ENCODE assay signal across 15 cellular contexts in genomic region chr19:15247107-15248014, GRCh38. TPM values are rescaled to one million over a fixed set of nuclear protein-coding genes. Genes with fewer than 3 reads are reported as not detected.
DNase-seq lines count a peak whose midpoint lies in the region; ATAC-seq and TF ChIP-seq lines count a peak whose summit lies in the region.
"Had no signal": no experiment of that assay in that cellular context is flagged by ENCODE, and none has a peak within 500 bp of the region (broad histone marks: within the 10 kb centered on the region; RNA-seq: fewer than 3 reads in every experiment).

No MANE protein-coding gene starts in this region.

- H3K9ac ChIP-seq in trophoblast cell (ENCODE audit: low read length): no peak overlapping the region

- TF ChIP-seq CTCF in cardiac muscle cell (IDR thresholded peaks at IDR 0.05; ENCODE audit: low read depth, low read length) (no peak), fibroblast of villous mesenchyme (IDR thresholded peaks at IDR 0.05; ENCODE audit: insufficient read depth, low read depth, low read length) (no peak), vagina (IDR thresholded peaks at IDR 0.05) (no peak)

- H3K9me3 ChIP-seq in cardiac muscle cell (ENCODE audit: low read depth) (no peaks in the 10 kb centered on the region), trophoblast cell (ENCODE audit: insufficient read depth, low read depth, low read length) (no peaks in the 10 kb centered on the region), vagina (no peaks in the 10 kb centered on the region)

- H3K27me3 ChIP-seq in cardiac muscle cell (no peaks in the 10 kb centered on the region), trophoblast cell (ENCODE audit: insufficient read depth, low read length) (no peaks in the 10 kb centered on the region), vagina (no peaks in the 10 kb centered on the region)

- H2BK12ac ChIP-seq in trophoblast cell (ENCODE audit: low read length): no peak overlapping the region

- no peak overlapping the region for H2AK5ac ChIP-seq in trophoblast cell (ENCODE audit: low read length)

- no peak overlapping the region for H2AFZ ChIP-seq in trophoblast cell (ENCODE audit: insufficient read depth, low read length, poor library complexity)

- peak overlapping the region; percentile 66 for H3K27ac ChIP-seq in cardiac muscle cell
- H3K27ac ChIP-seq in trophoblast cell (ENCODE audit: low read depth, low read length): no peak overlapping the region
- peak overlapping the region; percentile 91 for H3K27ac ChIP-seq in vagina

- H3K23ac ChIP-seq in trophoblast cell (ENCODE audit: low read length): no peak overlapping the region

- H3K4ac ChIP-seq in trophoblast cell (ENCODE audit: low read depth, low read length): peak overlapping the region; percentile 5

- DNase-seq in cardiac muscle cell (ENCODE audit: low read depth in 1 of 2, low spot score in 1 of 2) (no peak), Right ventricle myocardium superior (no peak), fibroblast of villous mesenchyme (ENCODE audit: low read depth) (peak; percentile 52), trophoblast cell (no peak), vagina (ENCODE audit: extremely low spot score in 2 of 2) (no peak), NCI-H1436 treated with DMSO at 0.1 percent for 48 hours (lab: John Stamatoyannopoulos, UW) (no peak), HK-2 (ENCODE audit: unreplicated experiment) (no peak)
- DNase-seq: activated T-cell treated with anti-CD3 and anti-CD28 coated beads, Interleukin-2, amount 50 U/mL, for 24 hours; HCEC 1CT; left colon; NCI-H446 had no signal

- H3K79me1 ChIP-seq in trophoblast cell (ENCODE audit: low read length): peaks cover 14% of the 10 kb centered on the region

- H3K79me2 ChIP-seq in trophoblast cell (ENCODE audit: control insufficient read depth, insufficient read depth, low read length, poor library complexity): peaks cover 4% of the 10 kb centered on the region

- ATAC-seq in Right ventricle myocardium superior (ENCODE audit: poor library complexity): no peak
- ATAC-seq in GM18909 (IDR thresholded peaks at IDR 0.05; ENCODE audit: poor library complexity, unreplicated experiment): no peak
- ATAC-seq: left colon, WTC11 had no signal

- intact Hi-C loops in Right ventricle myocardium superior (cut with DNase I): no loop called here
- intact Hi-C loops in vagina (cut with DNase I): no loop called here

- H2BK120ac ChIP-seq in trophoblast cell (ENCODE audit: insufficient read depth, low read length, poor library complexity): no peak overlapping the region

- no peak overlapping the region for H4K12ac ChIP-seq in trophoblast cell (ENCODE audit: low read depth, low read length)

- no peak for TF ChIP-seq POLR2A in vagina (IDR thresholded peaks at IDR 0.05)

- H3K4me2 ChIP-seq in trophoblast cell (ENCODE audit: low read length): no peak overlapping the region

- H3K4me3 ChIP-seq in cardiac muscle cell (no peak overlapping the region), fibroblast of villous mesenchyme (ENCODE audit: low read depth, low read length) (no peak overlapping the region), trophoblast cell (ENCODE audit: low read depth, low read length) (no peak overlapping the region), vagina (no peak overlapping the region)

- no CpG with 5 or more reads among the region's 20 CpGs for WGBS in trophoblast cell (ENCODE audit: extremely low coverage, insufficient coverage, insufficient read length)

- H3K4me1 ChIP-seq in cardiac muscle cell (ENCODE audit: low read depth) (no peaks in the 10 kb centered on the region), trophoblast cell (ENCODE audit: control insufficient read depth in 1 of 2, insufficient read depth in 2 of 2, low read length in 2 of 2) (peaks cover 33 to 35% of the 10 kb centered on the region in 2 experiments), vagina (peaks cover 75% of the 10 kb centered on the region)

- no peak overlapping the region for H2BK5ac ChIP-seq in trophoblast cell (ENCODE audit: low read depth, low read length, poor library complexity)

- H3K36me3 ChIP-seq in cardiac muscle cell (peaks cover 35% of the 10 kb centered on the region), trophoblast cell (ENCODE audit: control insufficient read depth in 1 of 2, insufficient read depth in 2 of 2, low read length in 2 of 2) (peaks cover 74 to 78% of the 10 kb centered on the region in 2 experiments), vagina (peaks cover 0 to 38% of the 10 kb centered on the region in 2 donors)

- H3K18ac ChIP-seq in trophoblast cell (ENCODE audit: low read length): no peak overlapping the region

- no peak overlapping the region for H4K91ac ChIP-seq in trophoblast cell (ENCODE audit: low read depth, low read length)

- H4K8ac ChIP-seq in trophoblast cell (ENCODE audit: low read depth, low read length): no peak overlapping the region

- no peak overlapping the region for H3K14ac ChIP-seq in trophoblast cell (ENCODE audit: low read length)

RNA-seq across cellular contexts. Expression of gene EPHX3, which starts 15.1 kb away (rescaled TPM):
- total RNA-seq in cardiac muscle cell (0.70 and 1.9 TPM in 2 replicates), Right ventricle myocardium superior (0.27 TPM), fibroblast of villous mesenchyme (under 0.01 TPM in 2 replicates), vagina (14.0 TPM)
- polyA plus RNA-seq in cardiac muscle cell: 4.0 and 4.6 TPM in 2 replicates
- polyA plus RNA-seq in trophoblast cell (2013): 4.4 and 4.7 TPM in 2 replicates
- total RNA-seq: A172, pulmonary artery endothelial cell had no signal

RNA-seq across cellular contexts. Expression of gene NOTCH3, which starts 46.6 kb away (rescaled TPM):
- total RNA-seq in cardiac muscle cell (27.2 and 40.4 TPM in 2 replicates), Right ventricle myocardium superior (25.0 TPM), fibroblast of villous mesenchyme (27.6 and 39.3 TPM in 2 replicates), vagina (76.6 TPM)
- polyA plus RNA-seq in cardiac muscle cell: 19.9 and 28.5 TPM in 2 replicates
- 34.4 and 37.9 TPM in 2 replicates for polyA plus RNA-seq in trophoblast cell (2013)
